Comparison of ENCODE assay signal across 19 cellular contexts in genomic region chr2:240603846-240604245, GRCh38. TPM values are rescaled to one million over a fixed set of nuclear protein-coding genes. Genes with fewer than 3 reads are reported as not detected.
DNase-seq lines count a peak whose midpoint lies in the region; ATAC-seq and TF ChIP-seq lines count a peak whose summit lies in the region.
"Had no signal": no experiment of that assay in that cellular context is flagged by ENCODE, and none has a peak within 500 bp of the region (broad histone marks: within the 10 kb centered on the region; RNA-seq: fewer than 3 reads in every experiment).

No MANE protein-coding gene starts in this region.

- 60 to 85% methylated on average over 2 to 8 of the region's 10 CpGs for WGBS in transverse colon (ENCODE audit: low coverage in 1 of 2), 2 donors

- H3K27me3 ChIP-seq in mucosa of rectum (ENCODE audit: control insufficient read depth in 2 of 2, insufficient read depth in 2 of 2, low read length in 2 of 2) (no peaks in the 10 kb centered on the region), transverse colon (no peaks in the 10 kb centered on the region)
- H3K27me3 ChIP-seq: breast epithelium, esophagus muscularis mucosa, tibial nerve had no signal

- peak; percentile 25 for DNase-seq in activated naive CD8-positive, alpha-beta T cell treated with anti-CD3 and anti-CD28 coated beads, Interleukin-2, amount 10 ng/mL, durations not matched to agents 7 days and 5 days
- DNase-seq in activated naive CD8-positive, alpha-beta T cell treated with anti-CD3 and anti-CD28 coated beads for 36 hours, result no peak
- no peak for DNase-seq in activated naive CD8-positive, alpha-beta T cell treated with anti-CD3 and anti-CD28 coated beads, Interleukin-2, amount 50 U/mL, for 24 hours
- DNase-seq in transverse colon (peak; percentile 9), MCF 10A (ENCODE audit: unreplicated experiment) (no peak), caudate nucleus (lab: John Stamatoyannopoulos, UW) (no peak), foreskin melanocyte (no peak)
- DNase-seq: activated CD4-positive, alpha-beta T cell treated with anti-CD3 and anti-CD28 coated beads, Interleukin-2, amount 10 ng/mL, durations not matched to agents 7 days and 5 days; CD8-positive, alpha-beta T cell; effector CD8-positive, alpha-beta T cell; NCI-H187 treated with DMSO at 0.1 percent for 48 hours; NCI-H446; RPMI8226 had no signal

- no peak overlapping the region for H3K4me3 Mint-ChIP-seq in activated naive CD8-positive, alpha-beta T cell treated with anti-CD3 and anti-CD28 coated beads, Interleukin-2, amount 10 ng/mL, durations not matched to agents 7 days and 5 days
- H3K4me3 Mint-ChIP-seq in activated naive CD8-positive, alpha-beta T cell treated with anti-CD3 and anti-CD28 coated beads for 36 hours, result no peak overlapping the region
- H3K4me3 Mint-ChIP-seq in activated naive CD8-positive, alpha-beta T cell treated with anti-CD3 and anti-CD28 coated beads, Interleukin-2, amount 50 U/mL, for 24 hours, result no peak overlapping the region
- no peak overlapping the region for H3K4me3 Mint-ChIP-seq in MCF 10A (ENCODE audit: unreplicated experiment)
- H3K4me3 Mint-ChIP-seq: activated CD4-positive, alpha-beta T cell treated with anti-CD3 and anti-CD28 coated beads, Interleukin-2, amount 10 ng/mL, durations not matched to agents 7 days and 5 days; CD8-positive, alpha-beta T cell; naive thymus-derived CD4-positive, alpha-beta T cell had no signal

- CTCF ChIA-PET in MCF 10A (lab: Yijun Ruan, JAX), result interaction anchor here (1.6 kb wide), 1 partner anchor 237 kb away, joined by 4 read pairs; no protein-coding TSS in a partner anchor

- H3K4me1 ChIP-seq in mucosa of rectum (ENCODE audit: control insufficient read depth in 2 of 2, insufficient read depth in 2 of 2, low read length in 2 of 2) (peaks cover 21 to 39% of the 10 kb centered on the region in 2 donors), transverse colon (peaks cover 15 to 48% (median 26%) of the 10 kb centered on the region in 4 donors)
- H3K4me1 ChIP-seq: breast epithelium had no signal

- no TSS peak for BruUV-seq in MCF 10A (replicated peaks; lab: Mats Ljungman, UMichigan)

- in situ Hi-C loops in transverse colon (cut with MboI; ENCODE audit: low pct_ligation_motif_present in 1 of 4, low pct_unique_long_range_greater_than_20kb in 1 of 4, low sequenced_read_pairs in 3 of 4), result no loop called here

- H3K4me3 ChIP-seq in mucosa of rectum (ENCODE audit: low read length in 2 of 2), result peak overlapping the region in 1 of 2 donors; percentile 14
- H3K4me3 ChIP-seq in transverse colon, result no peak overlapping the region
- H3K4me3 ChIP-seq: breast epithelium, esophagus muscularis mucosa, lower lobe of right lung, tibial nerve had no signal

- intact Hi-C loops in transverse colon (cut with DNase I; ENCODE audit: low total_unique reads), result no loop called here
- intact Hi-C loops in MCF 10A (cut with micrococcal nuclease), result no loop called here

- no peaks in the 10 kb centered on the region for H3K36me3 Mint-ChIP-seq in activated naive CD8-positive, alpha-beta T cell treated with anti-CD3 and anti-CD28 coated beads, Interleukin-2, amount 10 ng/mL, durations not matched to agents 7 days and 5 days
- H3K36me3 Mint-ChIP-seq in activated naive CD8-positive, alpha-beta T cell treated with anti-CD3 and anti-CD28 coated beads for 36 hours, result no peaks in the 10 kb centered on the region
- H3K36me3 Mint-ChIP-seq in activated naive CD8-positive, alpha-beta T cell treated with anti-CD3 and anti-CD28 coated beads, Interleukin-2, amount 50 U/mL, for 24 hours (ENCODE audit: low read depth), result peaks cover 2% of the 10 kb centered on the region
- H3K36me3 Mint-ChIP-seq in MCF 10A (ENCODE audit: insufficient read depth, unreplicated experiment), result peaks cover 5% of the 10 kb centered on the region

- no peak for ATAC-seq in activated naive CD8-positive, alpha-beta T cell treated with anti-CD3 and anti-CD28 coated beads, Interleukin-2, amount 10 ng/mL, durations not matched to agents 7 days and 5 days (ENCODE audit: low read depth)
- peak; percentile 7 for ATAC-seq in activated naive CD8-positive, alpha-beta T cell treated with anti-CD3 and anti-CD28 coated beads, Interleukin-2, amount 50 U/mL, for 24 hours
- ATAC-seq: CD8-positive, alpha-beta T cell had no signal

- H3K27me3 Mint-ChIP-seq in activated naive CD8-positive, alpha-beta T cell treated with anti-CD3 and anti-CD28 coated beads, Interleukin-2, amount 10 ng/mL, durations not matched to agents 7 days and 5 days, result no peaks in the 10 kb centered on the region
- H3K27me3 Mint-ChIP-seq in activated naive CD8-positive, alpha-beta T cell treated with anti-CD3 and anti-CD28 coated beads for 36 hours, result no peaks in the 10 kb centered on the region
- no peaks in the 10 kb centered on the region for H3K27me3 Mint-ChIP-seq in activated naive CD8-positive, alpha-beta T cell treated with anti-CD3 and anti-CD28 coated beads, Interleukin-2, amount 50 U/mL, for 24 hours
- H3K27me3 Mint-ChIP-seq in MCF 10A (ENCODE audit: insufficient read depth, unreplicated experiment), result peaks cover 3% of the 10 kb centered on the region
- H3K27me3 Mint-ChIP-seq: activated CD4-positive, alpha-beta T cell treated with anti-CD3 and anti-CD28 coated beads, Interleukin-2, amount 10 ng/mL, durations not matched to agents 7 days and 5 days; naive thymus-derived CD4-positive, alpha-beta T cell had no signal

- no peaks in the 10 kb centered on the region for H3K9me3 ChIP-seq in mucosa of rectum (ENCODE audit: control insufficient read depth in 2 of 2, low read length in 2 of 2)
- no peaks in the 10 kb centered on the region for H3K9me3 ChIP-seq in transverse colon
- H3K9me3 ChIP-seq: breast epithelium, esophagus muscularis mucosa, lower lobe of right lung, tibial nerve had no signal

- H3K4me1 Mint-ChIP-seq in activated naive CD8-positive, alpha-beta T cell treated with anti-CD3 and anti-CD28 coated beads, Interleukin-2, amount 10 ng/mL, durations not matched to agents 7 days and 5 days, result no peaks in the 10 kb centered on the region
- peaks cover under 1% of the 10 kb centered on the region for H3K4me1 Mint-ChIP-seq in activated naive CD8-positive, alpha-beta T cell treated with anti-CD3 and anti-CD28 coated beads for 36 hours
- no peaks in the 10 kb centered on the region for H3K4me1 Mint-ChIP-seq in activated naive CD8-positive, alpha-beta T cell treated with anti-CD3 and anti-CD28 coated beads, Interleukin-2, amount 50 U/mL, for 24 hours
- no peaks in the 10 kb centered on the region for H3K4me1 Mint-ChIP-seq in MCF 10A (ENCODE audit: insufficient read depth, unreplicated experiment)
- H3K4me1 Mint-ChIP-seq: activated CD4-positive, alpha-beta T cell treated with anti-CD3 and anti-CD28 coated beads, Interleukin-2, amount 10 ng/mL, durations not matched to agents 7 days and 5 days had no signal

- no peak overlapping the region for H3K27ac Mint-ChIP-seq in activated naive CD8-positive, alpha-beta T cell treated with anti-CD3 and anti-CD28 coated beads, Interleukin-2, amount 10 ng/mL, durations not matched to agents 7 days and 5 days
- no peak overlapping the region for H3K27ac Mint-ChIP-seq in activated naive CD8-positive, alpha-beta T cell treated with anti-CD3 and anti-CD28 coated beads for 36 hours
- H3K27ac Mint-ChIP-seq in activated naive CD8-positive, alpha-beta T cell treated with anti-CD3 and anti-CD28 coated beads, Interleukin-2, amount 50 U/mL, for 24 hours, result no peak overlapping the region
- no peak overlapping the region for H3K27ac Mint-ChIP-seq in MCF 10A (ENCODE audit: low read depth, unreplicated experiment)
- H3K27ac Mint-ChIP-seq: CD8-positive, alpha-beta T cell; naive thymus-derived CD4-positive, alpha-beta T cell had no signal

- no peak for TF ChIP-seq POLR2A in transverse colon (IDR thresholded peaks at IDR 0.05)

- no peak for TF ChIP-seq CTCF in transverse colon (IDR thresholded peaks at IDR 0.05)
- no peak for TF ChIP-seq CTCF in MCF 10A (IDR thresholded peaks at IDR 0.05; ENCODE audit: unreplicated experiment)

- H3K27ac ChIP-seq in mucosa of rectum (ENCODE audit: low read depth in 2 of 2, low read length in 2 of 2) (peak overlapping the region; percentile 92 to 95), transverse colon (peak overlapping the region; percentile 89 to 92 (median 90)), caudate nucleus (ENCODE audit: low read depth, low read length) (no peak overlapping the region)
- H3K27ac ChIP-seq: breast epithelium, esophagus muscularis mucosa, lower lobe of right lung had no signal

- POLR2A ChIA-PET in activated naive CD8-positive, alpha-beta T cell treated with anti-CD3 and anti-CD28 coated beads, Interleukin-2, amount 10 ng/mL, durations not matched to agents 7 days and 5 days (lab: Charles Lee), result interaction anchor here (0.8 kb wide), 1 partner anchor 16 kb away, joined by 3 read pairs; no protein-coding TSS in a partner anchor
- POLR2A ChIA-PET in MCF 10A (lab: Yijun Ruan, JAX), result no interaction called here

- H3K9me3 Mint-ChIP-seq in activated naive CD8-positive, alpha-beta T cell treated with anti-CD3 and anti-CD28 coated beads, Interleukin-2, amount 10 ng/mL, durations not matched to agents 7 days and 5 days, result no peaks in the 10 kb centered on the region
- H3K9me3 Mint-ChIP-seq in activated naive CD8-positive, alpha-beta T cell treated with anti-CD3 and anti-CD28 coated beads for 36 hours, result no peaks in the 10 kb centered on the region
- H3K9me3 Mint-ChIP-seq in activated naive CD8-positive, alpha-beta T cell treated with anti-CD3 and anti-CD28 coated beads, Interleukin-2, amount 50 U/mL, for 24 hours, result no peaks in the 10 kb centered on the region
- no peaks in the 10 kb centered on the region for H3K9me3 Mint-ChIP-seq in MCF 10A (ENCODE audit: unreplicated experiment)
- H3K9me3 Mint-ChIP-seq: activated CD4-positive, alpha-beta T cell treated with anti-CD3 and anti-CD28 coated beads, Interleukin-2, amount 10 ng/mL, durations not matched to agents 7 days and 5 days; CD8-positive, alpha-beta T cell; naive thymus-derived CD4-positive, alpha-beta T cell had no signal

- H3K36me3 ChIP-seq in mucosa of rectum (ENCODE audit: control insufficient read depth in 2 of 2, insufficient read depth in 2 of 2, low read length in 2 of 2), result peaks cover 0 to 5% of the 10 kb centered on the region in 2 donors
- H3K36me3 ChIP-seq in transverse colon, result no peaks in the 10 kb centered on the region
- H3K36me3 ChIP-seq: breast epithelium had no signal

- H3K9ac ChIP-seq in mucosa of rectum (ENCODE audit: low read depth in 1 of 2, low read length in 2 of 2), result no peak overlapping the region

- no peak for TF ChIP-seq EP300 in transverse colon (IDR thresholded peaks at IDR 0.05; ENCODE audit: low read depth)

RNA-seq across cellular contexts. Expression of gene CAPN10, which starts 17.3 kb away (rescaled TPM):
- total RNA-seq in activated naive CD8-positive, alpha-beta T cell treated with anti-CD3 and anti-CD28 coated beads, Interleukin-2, amount 10 ng/mL, durations not matched to agents 7 days and 5 days, result 10 to 100 TPM; 72.3 to 74.2 TPM
- 10 to 100 TPM; 30.1 to 32.3 TPM for total RNA-seq in activated naive CD8-positive, alpha-beta T cell treated with anti-CD3 and anti-CD28 coated beads for 36 hours
- total RNA-seq in transverse colon (100 to 1,000 TPM in 1 of 4 donors, 10 to 100 TPM in 3; 41.9 to 118 (median 48.7) TPM), MCF 10A (2022) (27.6 and 35.2 TPM in 2 replicates)

RNA-seq across cellular contexts. Expression of gene GPR35, which starts 21.4 kb away (rescaled TPM):
- total RNA-seq in activated naive CD8-positive, alpha-beta T cell treated with anti-CD3 and anti-CD28 coated beads, Interleukin-2, amount 10 ng/mL, durations not matched to agents 7 days and 5 days, result 10 to 100 TPM; 19.2 to 19.3 TPM
- total RNA-seq in activated naive CD8-positive, alpha-beta T cell treated with anti-CD3 and anti-CD28 coated beads for 36 hours, result 1 to 10 TPM; 7.6 to 7.8 TPM
- total RNA-seq in transverse colon (100 to 1,000 TPM in 3 of 4 donors, 10 to 100 TPM in 1; 91.1 to 244 (median 136) TPM), MCF 10A (2022) (0.42 and 0.81 TPM in 2 replicates)

RNA-seq across cellular contexts. Expression of gene RNPEPL1, which starts 35.6 kb away (rescaled TPM):
- 100 to 1,000 TPM; 124 TPM for total RNA-seq in activated naive CD8-positive, alpha-beta T cell treated with anti-CD3 and anti-CD28 coated beads, Interleukin-2, amount 10 ng/mL, durations not matched to agents 7 days and 5 days
- total RNA-seq in activated naive CD8-positive, alpha-beta T cell treated with anti-CD3 and anti-CD28 coated beads for 36 hours, result 10 to 100 TPM; 33.8 to 37.2 TPM
- 100 to 1,000 TPM; 118 to 208 (median 151) TPM for total RNA-seq in transverse colon
- 31.5 and 33.7 TPM in 2 replicates for total RNA-seq in MCF 10A (2022)

RNA-seq across cellular contexts. Expression of gene DUSP28, which starts 43.7 kb away (rescaled TPM):
- 10 to 100 TPM; 12.3 to 13.8 TPM for total RNA-seq in activated naive CD8-positive, alpha-beta T cell treated with anti-CD3 and anti-CD28 coated beads, Interleukin-2, amount 10 ng/mL, durations not matched to agents 7 days and 5 days
- total RNA-seq in activated naive CD8-positive, alpha-beta T cell treated with anti-CD3 and anti-CD28 coated beads for 36 hours, result 1 to 10 TPM; 6.7 to 6.9 TPM
- 10 to 100 TPM in 1 of 4 donors, 1 to 10 TPM in 3; 3.4 to 10.8 (median 6.2) TPM for total RNA-seq in transverse colon
- total RNA-seq in MCF 10A (2022), result 3.8 and 5.2 TPM in 2 replicates

RNA-seq across cellular contexts. Expression of gene ANKMY1, which starts 46.1 kb away (rescaled TPM):
- 10 to 100 TPM; 50.9 to 53.2 TPM for total RNA-seq in activated naive CD8-positive, alpha-beta T cell treated with anti-CD3 and anti-CD28 coated beads, Interleukin-2, amount 10 ng/mL, durations not matched to agents 7 days and 5 days
- 10 to 100 TPM; 13.3 to 15.9 TPM for total RNA-seq in activated naive CD8-positive, alpha-beta T cell treated with anti-CD3 and anti-CD28 coated beads for 36 hours
- total RNA-seq in transverse colon, result 10 to 100 TPM; 15.1 to 64.0 (median 27.5) TPM
- total RNA-seq in MCF 10A (2022), result 19.5 and 22.2 TPM in 2 replicates

Comparison
In these comparisons a context has a peak if more than half of its experiments do, and no peak if none do; other contexts are left out.
1. DNase-seq: peak in activated naive CD8-positive, alpha-beta T cell treated with anti-CD3 and anti-CD28 coated beads, Interleukin-2, amount 10 ng/mL, durations not matched to agents 7 days and 5 days (single experiment) and transverse colon (single experiment); none in activated naive CD8-positive, alpha-beta T cell treated with anti-CD3 and anti-CD28 coated beads for 36 hours (single experiment), activated naive CD8-positive, alpha-beta T cell treated with anti-CD3 and anti-CD28 coated beads, Interleukin-2, amount 50 U/mL, for 24 hours (single experiment), MCF 10A (single experiment), caudate nucleus (0 of 61) and foreskin melanocyte (single experiment).
2. RNA of gene GPR35, which starts 21.4 kb away (total RNA-seq): 91.1 to 244 TPM in transverse colon; 19.2 to 19.3 TPM in activated naive CD8-positive, alpha-beta T cell treated with anti-CD3 and anti-CD28 coated beads, Interleukin-2, amount 10 ng/mL, durations not matched to agents 7 days and 5 days, 7.6 to 7.8 TPM in activated naive CD8-positive, alpha-beta T cell treated with anti-CD3 and anti-CD28 coated beads for 36 hours and 0.42 to 0.81 TPM in MCF 10A; every median in the first group is over 4 times any median in the second.